Comparison of ENCODE assay signal across 14 cellular contexts in the genomic region with DNA sequence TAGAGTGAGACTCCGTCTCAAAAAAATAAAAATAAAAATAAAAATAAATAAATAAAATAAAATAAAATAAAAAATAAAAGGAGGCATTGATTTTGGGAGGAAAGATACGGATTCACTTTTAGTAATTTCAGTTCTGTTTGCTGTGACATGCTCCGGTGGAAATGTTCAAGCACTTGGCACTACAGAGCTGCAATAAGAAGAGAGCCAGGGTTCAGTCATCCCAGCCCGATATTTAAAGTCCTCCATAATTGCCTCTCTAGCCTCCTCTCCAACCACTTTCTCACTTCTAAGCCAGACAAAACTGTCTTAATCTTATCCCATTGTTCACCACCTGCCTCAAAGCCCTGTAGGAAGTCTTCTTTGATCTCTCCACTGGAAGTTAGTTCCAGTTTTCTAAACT.
"Had no signal": no experiment of that assay in that cellular context is flagged by ENCODE, and none has a peak within 500 bp of the region (broad histone marks: within the 10 kb centered on the region; RNA-seq: fewer than 3 reads in every experiment).

No MANE protein-coding gene starts in this region.

- H3K36me3 Mint-ChIP-seq: activated naive CD8-positive, alpha-beta T cell treated with anti-CD3 and anti-CD28 coated beads for 36 hours had no signal

- H3K27ac Mint-ChIP-seq: activated naive CD8-positive, alpha-beta T cell treated with anti-CD3 and anti-CD28 coated beads for 36 hours; dendritic cell treated with granulocyte-macrophage colony-stimulating factor and Interleukin-4, amounts not matched to agents 40 ng/mL and 50 ng/mL, for 4 days; naive thymus-derived CD4-positive, alpha-beta T cell had no signal

- DNase-seq: activated CD4-positive, alpha-beta T cell treated with anti-CD3 and anti-CD28 coated beads, Interleukin-2, amount 50 U/mL, for 4 hours; activated gamma-delta T cell treated with Interleukin-2 at 50 U/mL for 16 hours; activated naive CD8-positive, alpha-beta T cell treated with anti-CD3 and anti-CD28 coated beads for 36 hours; amniotic stem cell; effector memory CD4-positive, alpha-beta T cell; esophagus squamous epithelium; mesendoderm; naive thymus-derived CD4-positive, alpha-beta T cell; stimulated activated CD4-positive, alpha-beta T cell treated with anti-CD3 and anti-CD28 coated beads, Interleukin-12 subunit alpha, Interleukin-12 subunit beta, amount 100 ng/mL, for 4 hours; stimulated activated CD4-positive, alpha-beta T cell treated with anti-CD3 and anti-CD28 coated beads, Interleukin-1b, Interleukin-23, amount 100 ng/mL, for 48 hours; stimulated activated CD8-positive, alpha-beta memory T cell treated with anti-CD3 and anti-CD28 coated beads, Interleukin-4, amount 100 ng/mL, for 48 hours; stimulated activated naive CD4-positive, alpha-beta T cell; WERI-Rb-1 had no signal

- ATAC-seq: naive thymus-derived CD4-positive, alpha-beta T cell had no signal

- H3K4me1 Mint-ChIP-seq: naive thymus-derived CD4-positive, alpha-beta T cell had no signal

- H3K4me3 Mint-ChIP-seq: activated naive CD8-positive, alpha-beta T cell treated with anti-CD3 and anti-CD28 coated beads for 36 hours; dendritic cell treated with granulocyte-macrophage colony-stimulating factor and Interleukin-4, amounts not matched to agents 40 ng/mL and 50 ng/mL, for 4 days; naive thymus-derived CD4-positive, alpha-beta T cell had no signal

- H3K9me3 Mint-ChIP-seq: activated naive CD8-positive, alpha-beta T cell treated with anti-CD3 and anti-CD28 coated beads for 36 hours had no signal
